ENCODE assay signal across 15 cellular contexts in the genomic region with DNA sequence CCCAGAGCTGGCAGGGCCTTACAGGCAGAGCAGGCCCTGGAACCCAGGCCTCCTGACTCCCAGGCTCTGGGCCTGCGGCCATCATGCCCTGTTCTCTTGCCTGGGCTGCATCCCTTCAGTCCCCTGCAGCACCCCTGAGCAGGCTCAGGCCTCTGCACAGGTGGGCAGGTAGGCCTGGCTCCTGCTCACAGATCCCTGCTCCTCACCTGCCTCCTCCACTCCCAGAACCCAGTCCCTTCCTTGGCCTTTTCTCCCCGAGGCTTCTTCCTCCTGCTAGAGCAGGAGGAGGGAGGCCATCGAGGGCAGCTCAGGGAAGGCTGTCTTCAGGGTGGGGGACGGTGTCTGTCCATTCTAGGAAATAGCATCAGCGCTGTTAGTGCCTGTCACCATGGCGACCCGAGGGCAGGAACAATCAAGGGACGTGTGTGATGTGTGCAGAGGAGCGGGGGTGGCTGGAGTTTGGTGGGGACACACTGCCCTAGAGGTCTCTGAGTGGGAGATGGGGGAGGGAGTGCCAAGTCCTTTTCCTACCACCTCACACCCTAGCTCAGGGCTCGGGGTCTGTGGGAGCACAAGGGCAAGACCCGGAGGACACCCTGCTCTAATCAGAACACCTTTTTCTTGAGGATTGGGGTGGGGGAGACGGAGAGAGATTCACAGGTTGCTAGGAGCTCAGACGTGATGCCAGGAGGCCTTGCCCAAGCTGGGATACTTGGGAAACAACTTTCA. TPM values are rescaled to one million over a fixed set of nuclear protein-coding genes. Genes with fewer than 3 reads are reported as not detected.
DNase-seq lines count a peak whose midpoint lies in the region; ATAC-seq and TF ChIP-seq lines count a peak whose summit lies in the region.
"Had no signal": no experiment of that assay in that cellular context is flagged by ENCODE, and none has a peak within 500 bp of the region (broad histone marks: within the 10 kb centered on the region; RNA-seq: fewer than 3 reads in every experiment).

No MANE protein-coding gene starts in this region.

- no peak overlapping the region for H2BK20ac ChIP-seq in H9 (ENCODE audit: low read depth, low read length, poor library complexity, severe bottlenecking)

- H3K23ac ChIP-seq in H9 (ENCODE audit: insufficient read length, low read depth, low read length) = no peak overlapping the region

- H3K36me3 Mint-ChIP-seq in H9 (ENCODE audit: insufficient read depth in 1 of 3, low read depth in 3 of 3) (no peaks in the 10 kb centered on the region), progenitor cell of endocrine pancreas (ENCODE audit: insufficient read depth) (no peaks in the 10 kb centered on the region)

- CTCF ChIA-PET in OCI-LY7 (lab: Charles Lee; ENCODE audit: unreplicated experiment) = no interaction called here

- WGBS in H9 (ENCODE audit: extremely low coverage, insufficient read length, low lambda C conversion rate) = no CpG with 5 or more reads among the region's 13 CpGs

- H3K9me3 Mint-ChIP-seq in H9 (no peaks in the 10 kb centered on the region), progenitor cell of endocrine pancreas (ENCODE audit: low read depth) (no peaks in the 10 kb centered on the region)

- H3K27ac ChIP-seq in H9 (ENCODE audit: insufficient read length, low read depth, low read length) (no peak overlapping the region), OCI-LY7 (ENCODE audit: low read depth, low read length, poor library complexity, severe bottlenecking) (no peak overlapping the region)
- H3K27ac ChIP-seq: BLaER1 treated with 17β-estradiol and CSF1 and Interleukin-3, amounts not matched to agents 10 nM and 100 nM; HL-60 had no signal

- H3K27ac Mint-ChIP-seq in H9 (peak overlapping the region in 1 of 3 experiments; percentile 29; a peak in 2 of 7 replicates), progenitor cell of endocrine pancreas (peak overlapping the region; percentile 49)

- H2AFZ ChIP-seq in H9 (ENCODE audit: low read length) = no peak overlapping the region
- H2AFZ ChIP-seq in OCI-LY7 (ENCODE audit: low read length) = no peak overlapping the region

- POLR2A ChIA-PET in OCI-LY7 (lab: Charles Lee) = interaction anchor here (0.6 to 0.8 kb wide), 2 partner anchors 27 to 344 kb away, joined by 3 read pairs; no protein-coding TSS in a partner anchor

- DNase-seq in NCI-H748 (lab: John Stamatoyannopoulos, UW; ENCODE audit: unreplicated experiment) = peak; percentile 8
- no peak for DNase-seq in NCI-H748 treated with DMSO at 0.1 percent for 48 hours (lab: John Stamatoyannopoulos, UW)
- peak; percentile 14 for DNase-seq in H9
- peak; percentile 26 for DNase-seq in left lobe of liver (ENCODE audit: low spot score)
- no peak for DNase-seq in progenitor cell of endocrine pancreas (ENCODE audit: low spot score, unreplicated experiment)
- DNase-seq in OCI-LY7 (ENCODE audit: low spot score) = no peak
- DNase-seq: DMS153, EL, SHP77 treated with DMSO at 0.1 percent for 48 hours had no signal

- H2BK5ac ChIP-seq in H9 (ENCODE audit: insufficient read length, low read length) = no peak overlapping the region

- BruUV-seq in OCI-LY7 (replicated peaks; lab: Mats Ljungman, UMichigan) = no TSS peak

- H3K14ac ChIP-seq in H9 (ENCODE audit: insufficient read depth, low read length) = no peak overlapping the region; the same call in 1 of the 2 replicates

- H3K18ac ChIP-seq in H9 (ENCODE audit: insufficient read length, low read depth, low read length) = no peak overlapping the region

- no peaks in the 10 kb centered on the region for H3K23me2 ChIP-seq in H9 (ENCODE audit: insufficient read length, low read depth, low read length, poor library complexity, severe bottlenecking)

- ATAC-seq in left lobe of liver (no peak), GM21515 (IDR thresholded peaks at IDR 0.05; ENCODE audit: unreplicated experiment) (no peak), GM19023 (IDR thresholded peaks at IDR 0.05; ENCODE audit: unreplicated experiment) (no peak)

- H3K27me3 Mint-ChIP-seq in H9 (ENCODE audit: low read depth) (peaks cover 18% of the 10 kb centered on the region), progenitor cell of endocrine pancreas (peaks cover 12% of the 10 kb centered on the region)

- H3K4me3 ChIP-seq in OCI-LY7 (ENCODE audit: low read depth, low read length, poor library complexity, severe bottlenecking) = no peak overlapping the region
- H3K4me3 ChIP-seq: BLaER1 treated with 17β-estradiol and CSF1 and Interleukin-3, amounts not matched to agents 10 nM and 100 nM had no signal

- no peak overlapping the region for H3K4me3 Mint-ChIP-seq in H9
- no peak overlapping the region for H3K4me3 Mint-ChIP-seq in progenitor cell of endocrine pancreas (ENCODE audit: low read depth)

- H3K4me2 ChIP-seq in H9 (ENCODE audit: insufficient read depth, insufficient read length, low read length) = no peak overlapping the region
- no peak overlapping the region for H3K4me2 ChIP-seq in OCI-LY7 (ENCODE audit: low read length)
- H3K4me2 ChIP-seq: BLaER1 treated with 17β-estradiol and CSF1 and Interleukin-3, amounts not matched to agents 10 nM and 100 nM had no signal

- H3K27me3 ChIP-seq in H9 (ENCODE audit: insufficient read depth, low read length) = no peaks in the 10 kb centered on the region
- H3K27me3 ChIP-seq: BLaER1 treated with 17β-estradiol and CSF1 and Interleukin-3, amounts not matched to agents 10 nM and 100 nM had no signal

- H3K9me3 ChIP-seq in H9 (ENCODE audit: control insufficient read depth, low read depth, low read length) (no peaks in the 10 kb centered on the region), OCI-LY7 (ENCODE audit: low read length) (no peaks in the 10 kb centered on the region)
- H3K9me3 ChIP-seq: BLaER1 treated with 17β-estradiol and CSF1 and Interleukin-3, amounts not matched to agents 10 nM and 100 nM had no signal

- no peak for TF ChIP-seq CTCF in H9 (conservative IDR thresholded peaks at IDR 0.05)
- TF ChIP-seq CTCF in progenitor cell of endocrine pancreas (IDR thresholded peaks at IDR 0.05; ENCODE audit: unreplicated experiment) = no peak
- TF ChIP-seq CTCF in OCI-LY7 (conservative IDR thresholded peaks at IDR 0.05; ENCODE audit: low read length) = no peak

- H3K4me1 ChIP-seq in H9 (ENCODE audit: insufficient read depth, low read length) (peaks cover 2% of the 10 kb centered on the region; the same call in 1 of the 2 replicates), OCI-LY7 (ENCODE audit: insufficient read depth, low read length, poor library complexity, severe bottlenecking) (no peaks in the 10 kb centered on the region)

- no peak overlapping the region for H4K91ac ChIP-seq in H9 (ENCODE audit: insufficient read length, low read depth, low read length)

- H4K5ac ChIP-seq in H9 (ENCODE audit: insufficient read length, low read depth, low read length) = no peak overlapping the region

- no peak overlapping the region for H3K9ac ChIP-seq in H9 (ENCODE audit: extremely low read depth, insufficient read length, low read length)
- H3K9ac ChIP-seq: BLaER1 treated with 17β-estradiol and CSF1 and Interleukin-3, amounts not matched to agents 10 nM and 100 nM had no signal

- no peak overlapping the region for H2BK120ac ChIP-seq in H9 (ENCODE audit: low read depth, low read length, poor library complexity, severe bottlenecking)

- H3K4me1 Mint-ChIP-seq in H9 (peaks cover 13 to 18% of the 10 kb centered on the region in 2 experiments), progenitor cell of endocrine pancreas (ENCODE audit: low read depth) (peaks cover 2% of the 10 kb centered on the region)

- no peak overlapping the region for H2AK5ac ChIP-seq in H9 (ENCODE audit: insufficient read length, low read length)

- H3K79me1 ChIP-seq in H9 (ENCODE audit: insufficient read depth, low read depth, low read length, poor library complexity, severe bottlenecking) = no peaks in the 10 kb centered on the region

- H4K20me1 ChIP-seq in H9 (ENCODE audit: control insufficient read depth, insufficient read depth, insufficient read length) (no peaks in the 10 kb centered on the region), OCI-LY7 (ENCODE audit: insufficient read depth, low read length) (no peaks in the 10 kb centered on the region)
- H4K20me1 ChIP-seq: BLaER1 treated with 17β-estradiol and CSF1 and Interleukin-3, amounts not matched to agents 10 nM and 100 nM had no signal

- no peak overlapping the region for H3K56ac ChIP-seq in H9 (ENCODE audit: insufficient read length, low read depth, low read length)

- no peaks in the 10 kb centered on the region for H3K9me2 ChIP-seq in OCI-LY7 (ENCODE audit: insufficient read depth, low read length)

- H2BK15ac ChIP-seq in H9 (ENCODE audit: low read depth, low read length) = no peak overlapping the region

- H2BK12ac ChIP-seq in H9 (ENCODE audit: insufficient read length, low read depth, low read length) = no peak overlapping the region

- no peak overlapping the region for H4K8ac ChIP-seq in H9 (replicated peaks; ENCODE audit: insufficient read length, low read depth, low read length)

- H3K79me2 ChIP-seq in H9 (ENCODE audit: insufficient read depth, low read length) (no peaks in the 10 kb centered on the region), OCI-LY7 (ENCODE audit: insufficient read depth, low read depth, low read length) (no peaks in the 10 kb centered on the region)

- no peak overlapping the region for H3T11ph ChIP-seq in H9 (ENCODE audit: low read length)

- H3K36me3 ChIP-seq in OCI-LY7 (ENCODE audit: insufficient read depth, low read length) = no peaks in the 10 kb centered on the region
- H3K36me3 ChIP-seq: BLaER1 treated with 17β-estradiol and CSF1 and Interleukin-3, amounts not matched to agents 10 nM and 100 nM had no signal

- intact Hi-C loops in OCI-LY7 (cut with micrococcal nuclease; ENCODE audit: unreplicated experiment) = no loop called here

- H3K4ac ChIP-seq in H9 (ENCODE audit: low read depth, low read length) = no peak overlapping the region

RNA-seq across cellular contexts. Expression of gene GLP1R, which starts 26.6 kb away (rescaled TPM):
- 0.85 and 1.0 TPM in 2 replicates for total RNA-seq in H9 (2021)
- total RNA-seq in left lobe of liver = not detected
- total RNA-seq in progenitor cell of endocrine pancreas = 3.9 and 4.0 TPM in 2 replicates
- not detected in 2 replicates for total RNA-seq in OCI-LY7 (2014; rRNA removed; shearing (Covaris generic))
- total RNA-seq in OCI-LY7 (2022) = not detected in 2 replicates
- total RNA-seq: A172, NCI-H460 had no signal

RNA-seq across cellular contexts. Expression of gene SAYSD1, which starts 39.8 kb away (rescaled TPM):
- 9.4 and 9.6 TPM in 2 replicates for total RNA-seq in H9 (2021)
- total RNA-seq in left lobe of liver = 6.0 TPM
- total RNA-seq in progenitor cell of endocrine pancreas = 17.4 and 19.7 TPM in 2 replicates
- total RNA-seq in OCI-LY7 (2014; rRNA removed; shearing (Covaris generic)) = 14.1 and 15.6 TPM in 2 replicates
- total RNA-seq in OCI-LY7 (2022) = 10.7 and 11.7 TPM in 2 replicates

Comparison
In these comparisons a context has a peak if more than half of its experiments do, and no peak if none do; other contexts are left out.
1. DNase-seq: peak in NCI-H748 (single experiment), H9 (single experiment) and left lobe of liver (single experiment); none in NCI-H748 treated with DMSO at 0.1 percent for 48 hours (single experiment), progenitor cell of endocrine pancreas (single experiment) and OCI-LY7 (single experiment).